ENCODE assay signal across 2 cellular contexts in genomic region chr17:32881054-32881453, GRCh38.
TF ChIP-seq lines count a peak whose summit lies in the region.

No MANE protein-coding gene starts in this region.

TF ChIP-seq in HepG2, 621 proteins besides CTCF, POLR2A, EP300 and RAD21 (continues in another document):
- no peak for TF ChIP-seq DZIP1 (CRISPR knock-in tag; IDR thresholded peaks at IDR 0.05)
- no peak for TF ChIP-seq WIZ (CRISPR knock-in tag; IDR thresholded peaks at IDR 0.05)
- no peak for TF ChIP-seq MED8 (CRISPR knock-in tag; IDR thresholded peaks at IDR 0.05; ENCODE audit: insufficient replicate concordance)
- no peak for TF ChIP-seq NBN (conservative IDR thresholded peaks at IDR 0.05)
- TF ChIP-seq ZSCAN22 (CRISPR knock-in tag; IDR thresholded peaks at IDR 0.05), result no peak
- no peak for TF ChIP-seq TSC22D2 (CRISPR knock-in tag; IDR thresholded peaks at IDR 0.05; ENCODE audit: borderline replicate concordance)
- TF ChIP-seq ZNF205 (CRISPR knock-in tag; IDR thresholded peaks at IDR 0.05), result no peak
- TF ChIP-seq ZNF816 (CRISPR knock-in tag; IDR thresholded peaks at IDR 0.05; ENCODE audit: borderline replicate concordance), result no peak
- no peak for TF ChIP-seq SALL1 (CRISPR knock-in tag; IDR thresholded peaks at IDR 0.05)
- no peak for TF ChIP-seq ZNF703 (CRISPR knock-in tag; IDR thresholded peaks at IDR 0.05; ENCODE audit: borderline replicate concordance)
- no peak for TF ChIP-seq ATF1 (CRISPR knock-in tag; IDR thresholded peaks at IDR 0.05)
- no peak for TF ChIP-seq ZNF672 (CRISPR knock-in tag; IDR thresholded peaks at IDR 0.05)
- no peak for TF ChIP-seq PRMT3 (CRISPR knock-in tag; IDR thresholded peaks at IDR 0.05; ENCODE audit: borderline replicate concordance, low read depth)
- no peak for TF ChIP-seq ZNF580 (CRISPR knock-in tag; IDR thresholded peaks at IDR 0.05; ENCODE audit: borderline replicate concordance, low read depth)
- no peak for TF ChIP-seq ISL2 (CRISPR knock-in tag; IDR thresholded peaks at IDR 0.05)
- TF ChIP-seq JDP2 (CRISPR knock-in tag; IDR thresholded peaks at IDR 0.05; ENCODE audit: borderline replicate concordance), result no peak
- TF ChIP-seq DPF2 (CRISPR knock-in tag; IDR thresholded peaks at IDR 0.05; ENCODE audit: borderline replicate concordance, low read depth), result no peak
- no peak for TF ChIP-seq ZNF691 (CRISPR knock-in tag; IDR thresholded peaks at IDR 0.05; ENCODE audit: borderline replicate concordance, low read depth)
- no peak for TF ChIP-seq ZNF784 (CRISPR knock-in tag; IDR thresholded peaks at IDR 0.05; ENCODE audit: borderline replicate concordance)
- TF ChIP-seq ZBTB33 (CRISPR knock-in tag; IDR thresholded peaks at IDR 0.05), result no peak
- TF ChIP-seq ZBTB20 (CRISPR knock-in tag; IDR thresholded peaks at IDR 0.05; ENCODE audit: borderline replicate concordance, low read depth), result no peak
- no peak for TF ChIP-seq ZZZ3 (CRISPR knock-in tag; IDR thresholded peaks at IDR 0.05; ENCODE audit: borderline replicate concordance)
- TF ChIP-seq ZBTB43 (CRISPR knock-in tag; conservative IDR thresholded peaks at IDR 0.05), result no peak

TF ChIP-seq in K562, 482 proteins besides CTCF, POLR2A, EP300 and RAD21:
- TF ChIP-seq CCNT2 (IDR thresholded peaks at IDR 0.05; ENCODE audit: borderline replicate concordance, extremely low read depth, insufficient read length, low read depth, low read length) (no peak), GABPA (tag; conservative IDR thresholded peaks at IDR 0.05; ENCODE audit: low read depth) (peak; percentile 25; the same call in 1 of the 2 replicates), NR2C1 (IDR thresholded peaks at IDR 0.05) (peak; percentile 80), NR2C1 (tag; IDR thresholded peaks at IDR 0.05) (peak; percentile 85), HDAC8 (tag; IDR thresholded peaks at IDR 0.05) (no peak), NR2C2 (CRISPR knock-in tag; IDR thresholded peaks at IDR 0.05) (no peak), NR2C2 (tag; IDR thresholded peaks at IDR 0.05) (peak; percentile 54; the same call in 1 of the 2 replicates)
